In the genomic region with DNA sequence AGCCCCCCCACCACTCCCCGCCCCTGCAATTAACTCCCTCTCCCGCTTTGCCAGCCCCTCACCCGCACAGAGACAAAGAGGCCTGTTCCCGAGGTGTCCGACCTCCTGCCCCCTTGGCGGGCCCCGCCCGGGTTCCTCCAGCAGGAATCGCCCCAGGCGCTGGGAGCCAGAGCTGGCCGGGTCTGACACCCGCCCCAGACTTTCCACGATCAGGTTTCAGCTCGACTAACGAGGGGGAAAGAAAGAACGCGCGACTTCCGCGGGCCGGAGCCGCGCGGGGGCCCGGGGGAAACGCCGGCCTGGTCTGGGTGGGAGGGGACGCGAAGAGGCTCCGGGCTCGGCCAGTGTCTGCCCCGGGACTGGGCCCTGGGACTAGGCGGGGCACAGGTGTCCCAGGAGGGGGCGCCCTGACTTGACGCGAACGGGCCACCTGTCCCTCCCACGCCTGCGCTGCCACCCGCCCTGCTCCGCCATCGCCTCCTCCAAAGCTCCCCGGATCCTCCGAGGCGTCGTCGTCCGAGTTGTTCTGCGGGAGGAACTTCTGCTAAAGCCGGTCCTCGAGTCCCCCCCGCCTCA, we compare ENCODE assay signal across 9 cellular contexts. TPM values are rescaled to one million over a fixed set of nuclear protein-coding genes. Genes with fewer than 3 reads are reported as not detected.
DNase-seq lines count a peak whose midpoint lies in the region; ATAC-seq and TF ChIP-seq lines count a peak whose summit lies in the region.
"Had no signal": no experiment of that assay in that cellular context is flagged by ENCODE, and none has a peak within 500 bp of the region (broad histone marks: within the 10 kb centered on the region; RNA-seq: fewer than 3 reads in every experiment).

No MANE protein-coding gene starts in this region.

- peaks cover 43% of the 10 kb centered on the region for H3K4me1 Mint-ChIP-seq in type B pancreatic cell (ENCODE audit: unreplicated experiment)

- H3K27me3 ChIP-seq in neuron (ENCODE audit: insufficient read depth, low read length): peaks cover 50% of the 10 kb centered on the region

- H3K36me3 Mint-ChIP-seq in type B pancreatic cell: no peaks in the 10 kb centered on the region
- H3K36me3 Mint-ChIP-seq: natural killer cell treated with Interleukin-12 subunit alpha and Interleukin-12 subunit beta and Interleukin-15 and Interleukin-18, amount 100 ng/mL, for 72 hours had no signal

- no peaks in the 10 kb centered on the region for H3K9me3 ChIP-seq in neuron (ENCODE audit: low read length)

- H3K36me3 ChIP-seq in neuron (ENCODE audit: insufficient read depth, low read length): no peaks in the 10 kb centered on the region

- DNase-seq in AG20443 (ENCODE audit: low spot score) (peak; percentile 57), NCI-H1092 treated with DMSO at 0.1 percent for 48 hours (lab: John Stamatoyannopoulos, UW) (peak; percentile 36), activated T-cell treated with anti-CD3 and anti-CD28 coated beads for 1 hour (ENCODE audit: low read depth) (peak; percentile 10), fibroblast of pulmonary artery (ENCODE audit: low read depth) (peak; percentile 4), type B pancreatic cell (ENCODE audit: extremely low spot score, unreplicated experiment) (peak; percentile 90), putamen (ENCODE audit: low spot score) (no peak)

- ATAC-seq in GM19351 (IDR thresholded peaks at IDR 0.05; ENCODE audit: unreplicated experiment): peak; percentile 87

- H2AFZ ChIP-seq in neuron (ENCODE audit: low read depth, low read length): no peak overlapping the region

- H3K9me3 Mint-ChIP-seq in type B pancreatic cell: no peaks in the 10 kb centered on the region
- H3K9me3 Mint-ChIP-seq: natural killer cell treated with Interleukin-12 subunit alpha and Interleukin-12 subunit beta and Interleukin-15 and Interleukin-18, amount 100 ng/mL, for 72 hours had no signal

- peaks cover 18% of the 10 kb centered on the region for H3K27me3 Mint-ChIP-seq in type B pancreatic cell

- peak overlapping the region; percentile 69 for H3K27ac Mint-ChIP-seq in type B pancreatic cell
- H3K27ac Mint-ChIP-seq: natural killer cell treated with Interleukin-12 subunit alpha and Interleukin-12 subunit beta and Interleukin-15 and Interleukin-18, amount 100 ng/mL, for 72 hours had no signal

- H3K4me3 Mint-ChIP-seq in type B pancreatic cell: peak overlapping the region; percentile 83
- H3K4me3 Mint-ChIP-seq: natural killer cell treated with Interleukin-12 subunit alpha and Interleukin-12 subunit beta and Interleukin-15 and Interleukin-18, amount 100 ng/mL, for 72 hours had no signal

- TF ChIP-seq CTCF in fibroblast of pulmonary artery (IDR thresholded peaks at IDR 0.05; ENCODE audit: low read length, missing control alignments) (no peak), type B pancreatic cell (conservative IDR thresholded peaks at IDR 0.05) (peak; percentile 36)

- peaks cover 13% of the 10 kb centered on the region for H3K4me1 ChIP-seq in neuron (ENCODE audit: insufficient read depth, low read length)

- H3K4me3 ChIP-seq in fibroblast of pulmonary artery (replicated peaks; ENCODE audit: low read depth, low read length) (peak overlapping the region; percentile 42), neuron (ENCODE audit: low read length) (peak overlapping the region; percentile 25)

RNA-seq across cellular contexts. Expression of gene HHAT, which starts 36.3 kb away (rescaled TPM):
- total RNA-seq in type B pancreatic cell (ENCODE audit: low replicate concordance): 7.5 and 9.0 TPM in 2 replicates

RNA-seq across cellular contexts. Expression of gene SERTAD4, which starts 59.8 kb away (rescaled TPM):
- total RNA-seq in type B pancreatic cell (ENCODE audit: low replicate concordance): 4.6 and 11.4 TPM in 2 replicates
- total RNA-seq: natural killer cell treated with Interleukin-12 subunit alpha and Interleukin-12 subunit beta and Interleukin-15 and Interleukin-18, amount 100 ng/mL, for 72 hours had no signal
